Comparison of ENCODE assay signal across 15 cellular contexts in genomic region chr1:108079550-108079949, GRCh38.
DNase-seq lines count a peak whose midpoint lies in the region; TF ChIP-seq lines count a peak whose summit lies in the region.
"Had no signal": no experiment of that assay in that cellular context is flagged by ENCODE, and none has a peak within 500 bp of the region (broad histone marks: within the 10 kb centered on the region; RNA-seq: fewer than 3 reads in every experiment).

No MANE protein-coding gene starts in this region.

- no peak for TF ChIP-seq POLR2A in suprapubic skin (IDR thresholded peaks at IDR 0.05)

- H3K9me3 Mint-ChIP-seq in activated naive CD8-positive, alpha-beta T cell treated with anti-CD3 and anti-CD28 coated beads for 36 hours = peaks cover 6% of the 10 kb centered on the region

- 73% methylated on average over 6 of the region's 6 CpGs for WGBS in suprapubic skin

- H3K36me3 ChIP-seq in suprapubic skin (no peaks in the 10 kb centered on the region), MG63 (no peaks in the 10 kb centered on the region)
- H3K36me3 ChIP-seq: BE2C, left ventricle myocardium inferior, SJSA1 had no signal

- TF ChIP-seq CTCF in GM20000 (IDR thresholded peaks at IDR 0.05; ENCODE audit: extremely low read depth, missing control alignments) = no peak
- TF ChIP-seq CTCF in suprapubic skin (IDR thresholded peaks at IDR 0.05) = no peak

- no peak overlapping the region for H3K4me3 ChIP-seq in suprapubic skin
- no peak overlapping the region for H3K4me3 ChIP-seq in MG63
- H3K4me3 ChIP-seq: GM23248, left ventricle myocardium inferior, psoas muscle, SJSA1 had no signal

- H3K9me3 ChIP-seq in suprapubic skin (no peaks in the 10 kb centered on the region), MG63 (no peaks in the 10 kb centered on the region)
- H3K9me3 ChIP-seq: BE2C, left ventricle myocardium inferior, psoas muscle, SJSA1 had no signal

- H3K4me1 Mint-ChIP-seq in activated naive CD8-positive, alpha-beta T cell treated with anti-CD3 and anti-CD28 coated beads for 36 hours = peaks cover 56% of the 10 kb centered on the region

- no peak overlapping the region for H3K27ac ChIP-seq in suprapubic skin
- H3K27ac ChIP-seq: GM23248, left ventricle myocardium inferior, psoas muscle, SJSA1 had no signal

- DNase-seq in GM20000 (ENCODE audit: low spot score) = peak; percentile 11
- peak; percentile 25 to 42 for DNase-seq in activated CD4-positive, alpha-beta T cell treated with anti-CD3 and anti-CD28 coated beads for 4 hours
- peak; percentile 43 for DNase-seq in activated naive CD8-positive, alpha-beta T cell treated with anti-CD3 and anti-CD28 coated beads for 36 hours
- DNase-seq in stimulated activated CD4-positive, alpha-beta T cell treated with anti-CD3 and anti-CD28 coated beads, Interleukin-2, amount 100 ng/mL, for 24 hours = peak; percentile 39 to 44
- no peak for DNase-seq in suprapubic skin (ENCODE audit: low spot score in 2 of 2)
- DNase-seq in MG63 = no peak
- no peak for DNase-seq in amygdala (lab: John Stamatoyannopoulos, UW)
- no peak for DNase-seq in NCI-H1105 treated with DMSO at 0.1 percent for 48 hours (lab: John Stamatoyannopoulos, UW)
- DNase-seq: aorta, BE2C, GM23248, left ventricle myocardium inferior, NCI-H2081 treated with DMSO at 0.1 percent for 48 hours, psoas muscle had no signal

- peak overlapping the region; percentile 20 for H3K4me3 Mint-ChIP-seq in activated naive CD8-positive, alpha-beta T cell treated with anti-CD3 and anti-CD28 coated beads for 36 hours

- H3K27me3 ChIP-seq in suprapubic skin (no peaks in the 10 kb centered on the region), MG63 (peaks cover 10% of the 10 kb centered on the region)
- H3K27me3 ChIP-seq: BE2C had no signal

- H3K36me3 Mint-ChIP-seq in activated naive CD8-positive, alpha-beta T cell treated with anti-CD3 and anti-CD28 coated beads for 36 hours = peaks cover 11% of the 10 kb centered on the region

- no peaks in the 10 kb centered on the region for H3K4me1 ChIP-seq in suprapubic skin
- H3K4me1 ChIP-seq: BE2C, left ventricle myocardium inferior, SJSA1 had no signal

- no peak for TF ChIP-seq EP300 in suprapubic skin (IDR thresholded peaks at IDR 0.05)

- peak overlapping the region; percentile 85 for H3K27ac Mint-ChIP-seq in activated naive CD8-positive, alpha-beta T cell treated with anti-CD3 and anti-CD28 coated beads for 36 hours

- no peaks in the 10 kb centered on the region for H3K27me3 Mint-ChIP-seq in activated naive CD8-positive, alpha-beta T cell treated with anti-CD3 and anti-CD28 coated beads for 36 hours

Comparison
In these comparisons a context has a peak if more than half of its experiments do, and no peak if none do; other contexts are left out.
1. DNase-seq: peak in GM20000 (single experiment), activated CD4-positive, alpha-beta T cell treated with anti-CD3 and anti-CD28 coated beads for 4 hours (2 of 2), activated naive CD8-positive, alpha-beta T cell treated with anti-CD3 and anti-CD28 coated beads for 36 hours (single experiment) and stimulated activated CD4-positive, alpha-beta T cell treated with anti-CD3 and anti-CD28 coated beads, Interleukin-2, amount 100 ng/mL, for 24 hours (2 of 2); none in suprapubic skin (0 of 2), MG63 (single experiment), amygdala (0 of 56) and NCI-H1105 treated with DMSO at 0.1 percent for 48 hours (single experiment).